8 cellular contexts compared by ENCODE assay signal in the genomic region with DNA sequence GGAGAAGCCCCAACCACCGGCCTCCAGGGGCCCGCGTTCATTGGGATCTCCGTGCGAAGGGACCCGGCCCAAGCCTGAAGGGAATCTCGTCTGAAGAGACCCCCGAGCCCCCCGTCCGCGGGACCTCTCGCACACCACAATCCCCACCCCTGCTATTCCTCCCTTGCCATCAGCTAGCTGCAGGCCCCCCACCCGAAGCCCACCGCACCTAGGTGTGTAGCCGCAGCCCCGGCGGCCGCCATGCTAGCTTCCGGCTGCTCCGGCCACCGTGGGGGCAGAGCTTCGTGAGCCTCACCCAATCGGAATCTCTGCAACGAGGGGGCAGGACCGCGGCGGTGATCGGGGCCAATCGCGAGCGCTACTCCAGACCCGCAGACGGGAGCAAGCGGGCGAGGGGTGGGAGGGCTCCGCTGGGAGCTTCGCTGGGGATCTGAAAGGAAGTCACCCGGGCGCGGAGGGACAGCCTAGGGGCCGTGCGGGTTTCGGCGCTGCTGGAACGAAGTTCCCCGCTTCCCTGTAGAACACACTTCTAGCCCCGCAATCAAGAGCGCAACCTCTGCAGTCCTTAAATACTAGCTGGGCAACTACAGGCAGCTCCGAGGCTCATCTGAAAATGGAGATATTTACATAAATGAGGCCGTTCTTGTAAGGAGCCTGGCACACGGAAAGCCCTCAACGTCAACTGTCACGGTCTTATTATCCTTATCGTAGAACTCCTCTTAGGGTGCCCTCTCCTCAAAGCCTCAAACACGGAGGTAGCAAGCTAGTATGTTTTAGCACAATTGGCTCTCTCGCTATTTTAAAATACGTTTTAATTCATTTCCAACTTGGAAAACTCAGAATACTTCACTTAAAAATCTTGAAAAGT. TPM values are rescaled to one million over a fixed set of nuclear protein-coding genes. Genes with fewer than 3 reads are reported as not detected.
DNase-seq lines count a peak whose midpoint lies in the region; ATAC-seq and TF ChIP-seq lines count a peak whose summit lies in the region.

PIGS (minus strand) TSS at position 270 of the 868 bp plus-strand sequence; CDS start at position 242, 28 bp downstream.

- peak; percentile 54 for DNase-seq in GM04503 (ENCODE audit: low read depth)
- peak; percentile 87 for DNase-seq in HFFc6
- peak; percentile 88 for DNase-seq in NCI-H1048 (lab: John Stamatoyannopoulos, UW)
- peak; percentile 95 for DNase-seq in globus pallidus (ENCODE audit: low spot score)
- peak; percentile 66 to 98 (median 93) for DNase-seq in nucleus accumbens (lab: John Stamatoyannopoulos, UW)
- DNase-seq in superior temporal gyrus (ENCODE audit: extremely low spot score): peak; percentile 93

- no peak; the same call in 1 of the 2 replicates for TF ChIP-seq CTCF in HFFc6 (IDR thresholded peaks at IDR 0.05)

- H3K4me1 Mint-ChIP-seq in HFFc6 (ENCODE audit: low read depth): peaks cover 44% of the 10 kb centered on the region
- peaks cover 70% of the 10 kb centered on the region for H3K4me1 Mint-ChIP-seq in activated naive CD4-positive, alpha-beta T cell treated with anti-CD3 and anti-CD28 coated beads, Interleukin-2, amount 50 U/mL, for 24 hours

- H3K27me3 Mint-ChIP-seq in HFFc6 (ENCODE audit: insufficient read depth): peaks cover 1% of the 10 kb centered on the region; the same call in 1 of the 2 replicates
- no peaks in the 10 kb centered on the region for H3K27me3 Mint-ChIP-seq in activated naive CD4-positive, alpha-beta T cell treated with anti-CD3 and anti-CD28 coated beads, Interleukin-2, amount 50 U/mL, for 24 hours

- peak; percentile 99 for ATAC-seq in SK-N-SH treated with all-trans-retinoic acid at 6 μM for 48 hours

- H3K27ac Mint-ChIP-seq in HFFc6: peak within 1 kb of the TSS; percentile 83
- H3K27ac Mint-ChIP-seq in activated naive CD4-positive, alpha-beta T cell treated with anti-CD3 and anti-CD28 coated beads, Interleukin-2, amount 50 U/mL, for 24 hours: peak within 1 kb of the TSS; percentile 97

- no peaks in the 10 kb centered on the region for H3K9me3 Mint-ChIP-seq in HFFc6
- no peaks in the 10 kb centered on the region for H3K9me3 Mint-ChIP-seq in activated naive CD4-positive, alpha-beta T cell treated with anti-CD3 and anti-CD28 coated beads, Interleukin-2, amount 50 U/mL, for 24 hours

- H3K36me3 Mint-ChIP-seq in HFFc6 (ENCODE audit: low read depth): peaks cover 10% of the 10 kb centered on the region
- peaks cover 6% of the 10 kb centered on the region for H3K36me3 Mint-ChIP-seq in activated naive CD4-positive, alpha-beta T cell treated with anti-CD3 and anti-CD28 coated beads, Interleukin-2, amount 50 U/mL, for 24 hours

- peak within 1 kb of the TSS; percentile 97 for H3K4me3 Mint-ChIP-seq in HFFc6
- peak within 1 kb of the TSS; percentile 94 for H3K4me3 Mint-ChIP-seq in activated naive CD4-positive, alpha-beta T cell treated with anti-CD3 and anti-CD28 coated beads, Interleukin-2, amount 50 U/mL, for 24 hours

TF ChIP-seq in SK-N-SH treated with all-trans-retinoic acid at 6 μM for 48 hours, 23 proteins besides CTCF, POLR2A, EP300 and RAD21:
- TF ChIP-seq PPARA (CRISPR knock-in tag; IDR thresholded peaks at IDR 0.05; ENCODE audit: borderline replicate concordance) (no peak), TOX (CRISPR knock-in tag; IDR thresholded peaks at IDR 0.05; ENCODE audit: borderline replicate concordance) (no peak), ZNF565 (CRISPR knock-in tag; conservative IDR thresholded peaks at IDR 0.05; ENCODE audit: low read depth) (no peak), CREB5 (CRISPR knock-in tag; IDR thresholded peaks at IDR 0.05; ENCODE audit: low read depth) (no peak), OSR1 (CRISPR knock-in tag; IDR thresholded peaks at IDR 0.05) (no peak), ZFP30 (CRISPR knock-in tag; IDR thresholded peaks at IDR 0.05) (no peak), ZNF70 (CRISPR knock-in tag; IDR thresholded peaks at IDR 0.05) (no peak), RARB (CRISPR knock-in tag; IDR thresholded peaks at IDR 0.05) (no peak), CSDC2 (CRISPR knock-in tag; IDR thresholded peaks at IDR 0.05) (no peak), ZNF8 (CRISPR knock-in tag; IDR thresholded peaks at IDR 0.05) (no peak), BACH2 (CRISPR knock-in tag; IDR thresholded peaks at IDR 0.05; ENCODE audit: borderline replicate concordance) (no peak), GLIS3 (CRISPR knock-in tag; IDR thresholded peaks at IDR 0.05) (no peak), ARNTL (CRISPR knock-in tag; IDR thresholded peaks at IDR 0.05; ENCODE audit: borderline replicate concordance, low read depth) (no peak)
- TF ChIP-seq, protein P1, sequence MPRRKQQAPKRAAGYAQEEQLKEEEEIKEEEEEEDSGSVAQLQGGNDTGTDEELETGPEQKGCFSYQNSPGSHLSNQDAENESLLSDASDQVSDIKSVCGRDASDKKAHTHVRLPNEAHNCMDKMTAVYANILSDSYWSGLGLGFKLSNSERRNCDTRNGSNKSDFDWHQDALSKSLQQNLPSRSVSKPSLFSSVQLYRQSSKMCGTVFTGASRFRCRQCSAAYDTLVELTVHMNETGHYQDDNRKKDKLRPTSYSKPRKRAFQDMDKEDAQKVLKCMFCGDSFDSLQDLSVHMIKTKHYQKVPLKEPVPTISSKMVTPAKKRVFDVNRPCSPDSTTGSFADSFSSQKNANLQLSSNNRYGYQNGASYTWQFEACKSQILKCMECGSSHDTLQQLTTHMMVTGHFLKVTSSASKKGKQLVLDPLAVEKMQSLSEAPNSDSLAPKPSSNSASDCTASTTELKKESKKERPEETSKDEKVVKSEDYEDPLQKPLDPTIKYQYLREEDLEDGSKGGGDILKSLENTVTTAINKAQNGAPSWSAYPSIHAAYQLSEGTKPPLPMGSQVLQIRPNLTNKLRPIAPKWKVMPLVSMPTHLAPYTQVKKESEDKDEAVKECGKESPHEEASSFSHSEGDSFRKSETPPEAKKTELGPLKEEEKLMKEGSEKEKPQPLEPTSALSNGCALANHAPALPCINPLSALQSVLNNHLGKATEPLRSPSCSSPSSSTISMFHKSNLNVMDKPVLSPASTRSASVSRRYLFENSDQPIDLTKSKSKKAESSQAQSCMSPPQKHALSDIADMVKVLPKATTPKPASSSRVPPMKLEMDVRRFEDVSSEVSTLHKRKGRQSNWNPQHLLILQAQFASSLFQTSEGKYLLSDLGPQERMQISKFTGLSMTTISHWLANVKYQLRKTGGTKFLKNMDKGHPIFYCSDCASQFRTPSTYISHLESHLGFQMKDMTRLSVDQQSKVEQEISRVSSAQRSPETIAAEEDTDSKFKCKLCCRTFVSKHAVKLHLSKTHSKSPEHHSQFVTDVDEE (CRISPR knock-in tag; IDR thresholded peaks at IDR 0.05): no peak
- TF ChIP-seq, protein P2, sequence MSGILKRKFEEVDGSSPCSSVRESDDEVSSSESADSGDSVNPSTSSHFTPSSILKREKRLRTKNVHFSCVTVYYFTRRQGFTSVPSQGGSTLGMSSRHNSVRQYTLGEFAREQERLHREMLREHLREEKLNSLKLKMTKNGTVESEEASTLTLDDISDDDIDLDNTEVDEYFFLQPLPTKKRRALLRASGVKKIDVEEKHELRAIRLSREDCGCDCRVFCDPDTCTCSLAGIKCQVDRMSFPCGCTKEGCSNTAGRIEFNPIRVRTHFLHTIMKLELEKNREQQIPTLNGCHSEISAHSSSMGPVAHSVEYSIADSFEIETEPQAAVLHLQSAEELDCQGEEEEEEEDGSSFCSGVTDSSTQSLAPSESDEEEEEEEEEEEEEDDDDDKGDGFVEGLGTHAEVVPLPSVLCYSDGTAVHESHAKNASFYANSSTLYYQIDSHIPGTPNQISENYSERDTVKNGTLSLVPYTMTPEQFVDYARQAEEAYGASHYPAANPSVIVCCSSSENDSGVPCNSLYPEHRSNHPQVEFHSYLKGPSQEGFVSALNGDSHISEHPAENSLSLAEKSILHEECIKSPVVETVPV (CRISPR knock-in tag; IDR thresholded peaks at IDR 0.05): no peak
- TF ChIP-seq, protein P3, sequence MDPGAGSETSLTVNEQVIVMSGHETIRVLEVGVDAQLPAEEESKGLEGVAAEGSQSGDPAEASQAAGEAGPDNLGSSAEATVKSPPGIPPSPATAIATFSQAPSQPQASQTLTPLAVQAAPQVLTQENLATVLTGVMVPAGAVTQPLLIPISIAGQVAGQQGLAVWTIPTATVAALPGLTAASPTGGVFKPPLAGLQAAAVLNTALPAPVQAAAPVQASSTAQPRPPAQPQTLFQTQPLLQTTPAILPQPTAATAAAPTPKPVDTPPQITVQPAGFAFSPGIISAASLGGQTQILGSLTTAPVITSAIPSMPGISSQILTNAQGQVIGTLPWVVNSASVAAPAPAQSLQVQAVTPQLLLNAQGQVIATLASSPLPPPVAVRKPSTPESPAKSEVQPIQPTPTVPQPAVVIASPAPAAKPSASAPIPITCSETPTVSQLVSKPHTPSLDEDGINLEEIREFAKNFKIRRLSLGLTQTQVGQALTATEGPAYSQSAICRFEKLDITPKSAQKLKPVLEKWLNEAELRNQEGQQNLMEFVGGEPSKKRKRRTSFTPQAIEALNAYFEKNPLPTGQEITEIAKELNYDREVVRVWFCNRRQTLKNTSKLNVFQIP (CRISPR knock-in tag; IDR thresholded peaks at IDR 0.05; ENCODE audit: borderline replicate concordance, low read depth): no peak

RNA-seq across cellular contexts. Expression of gene PIGS, which starts in this region (rescaled TPM):
- 10 to 100 TPM; 69.5 to 94.7 (median 78.0) TPM for total RNA-seq in HFFc6 (2021; fragmentation: NEBNext Ultra II Directional; extraction: Animal tissue kit (Norgen Biotek cat#: 25700))

Comparison
In these comparisons a context has a peak if more than half of its experiments do, and no peak if none do; other contexts are left out.
1. Peak in every context shown above with its lines: DNase-seq and ATAC-seq.